2 cellular contexts compared by ENCODE assay signal in the genomic region with DNA sequence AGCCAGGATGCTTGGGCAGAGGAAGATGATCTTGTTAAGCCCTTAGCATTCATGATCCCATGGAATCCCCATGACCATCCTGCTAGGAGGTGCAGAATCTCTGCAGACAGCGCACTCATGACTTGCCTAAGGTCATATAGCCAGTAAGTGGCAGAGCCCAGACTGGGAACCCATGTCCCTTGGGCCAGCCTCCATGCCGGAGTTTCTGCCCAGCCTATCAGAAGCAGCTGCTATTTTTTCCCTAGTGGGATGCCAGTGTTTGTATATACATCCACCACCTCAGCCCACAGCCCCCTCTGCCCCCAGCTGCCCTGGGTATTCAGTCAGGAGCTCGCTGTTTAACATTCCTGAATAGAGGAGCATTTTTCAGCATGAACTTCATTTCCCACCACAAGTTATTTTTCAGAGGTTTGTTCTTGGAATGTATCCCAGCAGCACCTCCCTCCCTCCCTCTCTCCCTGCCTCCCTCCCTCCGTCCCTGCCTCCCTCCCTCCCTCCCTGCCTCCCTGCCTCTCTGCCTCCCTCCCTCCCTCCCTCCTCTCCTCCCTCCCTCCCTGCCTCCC.
TF ChIP-seq lines count a peak whose summit lies in the region.

No MANE protein-coding gene starts in this region.

TF ChIP-seq in GM23338, 12 proteins besides CTCF, POLR2A, EP300 and RAD21 (continued from another document and continues in another):
- TF ChIP-seq, protein P1, sequence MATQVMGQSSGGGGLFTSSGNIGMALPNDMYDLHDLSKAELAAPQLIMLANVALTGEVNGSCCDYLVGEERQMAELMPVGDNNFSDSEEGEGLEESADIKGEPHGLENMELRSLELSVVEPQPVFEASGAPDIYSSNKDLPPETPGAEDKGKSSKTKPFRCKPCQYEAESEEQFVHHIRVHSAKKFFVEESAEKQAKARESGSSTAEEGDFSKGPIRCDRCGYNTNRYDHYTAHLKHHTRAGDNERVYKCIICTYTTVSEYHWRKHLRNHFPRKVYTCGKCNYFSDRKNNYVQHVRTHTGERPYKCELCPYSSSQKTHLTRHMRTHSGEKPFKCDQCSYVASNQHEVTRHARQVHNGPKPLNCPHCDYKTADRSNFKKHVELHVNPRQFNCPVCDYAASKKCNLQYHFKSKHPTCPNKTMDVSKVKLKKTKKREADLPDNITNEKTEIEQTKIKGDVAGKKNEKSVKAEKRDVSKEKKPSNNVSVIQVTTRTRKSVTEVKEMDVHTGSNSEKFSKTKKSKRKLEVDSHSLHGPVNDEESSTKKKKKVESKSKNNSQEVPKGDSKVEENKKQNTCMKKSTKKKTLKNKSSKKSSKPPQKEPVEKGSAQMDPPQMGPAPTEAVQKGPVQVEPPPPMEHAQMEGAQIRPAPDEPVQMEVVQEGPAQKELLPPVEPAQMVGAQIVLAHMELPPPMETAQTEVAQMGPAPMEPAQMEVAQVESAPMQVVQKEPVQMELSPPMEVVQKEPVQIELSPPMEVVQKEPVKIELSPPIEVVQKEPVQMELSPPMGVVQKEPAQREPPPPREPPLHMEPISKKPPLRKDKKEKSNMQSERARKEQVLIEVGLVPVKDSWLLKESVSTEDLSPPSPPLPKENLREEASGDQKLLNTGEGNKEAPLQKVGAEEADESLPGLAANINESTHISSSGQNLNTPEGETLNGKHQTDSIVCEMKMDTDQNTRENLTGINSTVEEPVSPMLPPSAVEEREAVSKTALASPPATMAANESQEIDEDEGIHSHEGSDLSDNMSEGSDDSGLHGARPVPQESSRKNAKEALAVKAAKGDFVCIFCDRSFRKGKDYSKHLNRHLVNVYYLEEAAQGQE (IDR thresholded peaks at IDR 0.05; ENCODE audit: unreplicated experiment): no peak
- TF ChIP-seq, protein P2, sequence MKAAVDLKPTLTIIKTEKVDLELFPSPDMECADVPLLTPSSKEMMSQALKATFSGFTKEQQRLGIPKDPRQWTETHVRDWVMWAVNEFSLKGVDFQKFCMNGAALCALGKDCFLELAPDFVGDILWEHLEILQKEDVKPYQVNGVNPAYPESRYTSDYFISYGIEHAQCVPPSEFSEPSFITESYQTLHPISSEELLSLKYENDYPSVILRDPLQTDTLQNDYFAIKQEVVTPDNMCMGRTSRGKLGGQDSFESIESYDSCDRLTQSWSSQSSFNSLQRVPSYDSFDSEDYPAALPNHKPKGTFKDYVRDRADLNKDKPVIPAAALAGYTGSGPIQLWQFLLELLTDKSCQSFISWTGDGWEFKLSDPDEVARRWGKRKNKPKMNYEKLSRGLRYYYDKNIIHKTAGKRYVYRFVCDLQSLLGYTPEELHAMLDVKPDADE (IDR thresholded peaks at IDR 0.05): no peak
- TF ChIP-seq EZH2 (IDR thresholded peaks at IDR 0.05; ENCODE audit: low read depth, unreplicated experiment): no peak
- TF ChIP-seq NANOG (IDR thresholded peaks at IDR 0.05; ENCODE audit: borderline replicate concordance): no peak
- no peak for TF ChIP-seq ZNF114 (CRISPR knock-in tag; IDR thresholded peaks at IDR 0.05)
- TF ChIP-seq CREB1 (CRISPR knock-in tag; IDR thresholded peaks at IDR 0.05; ENCODE audit: low read depth): no peak
- no peak for TF ChIP-seq POLR2AphosphoS5 (IDR thresholded peaks at IDR 0.05; ENCODE audit: low read depth)
- TF ChIP-seq, protein P3, sequence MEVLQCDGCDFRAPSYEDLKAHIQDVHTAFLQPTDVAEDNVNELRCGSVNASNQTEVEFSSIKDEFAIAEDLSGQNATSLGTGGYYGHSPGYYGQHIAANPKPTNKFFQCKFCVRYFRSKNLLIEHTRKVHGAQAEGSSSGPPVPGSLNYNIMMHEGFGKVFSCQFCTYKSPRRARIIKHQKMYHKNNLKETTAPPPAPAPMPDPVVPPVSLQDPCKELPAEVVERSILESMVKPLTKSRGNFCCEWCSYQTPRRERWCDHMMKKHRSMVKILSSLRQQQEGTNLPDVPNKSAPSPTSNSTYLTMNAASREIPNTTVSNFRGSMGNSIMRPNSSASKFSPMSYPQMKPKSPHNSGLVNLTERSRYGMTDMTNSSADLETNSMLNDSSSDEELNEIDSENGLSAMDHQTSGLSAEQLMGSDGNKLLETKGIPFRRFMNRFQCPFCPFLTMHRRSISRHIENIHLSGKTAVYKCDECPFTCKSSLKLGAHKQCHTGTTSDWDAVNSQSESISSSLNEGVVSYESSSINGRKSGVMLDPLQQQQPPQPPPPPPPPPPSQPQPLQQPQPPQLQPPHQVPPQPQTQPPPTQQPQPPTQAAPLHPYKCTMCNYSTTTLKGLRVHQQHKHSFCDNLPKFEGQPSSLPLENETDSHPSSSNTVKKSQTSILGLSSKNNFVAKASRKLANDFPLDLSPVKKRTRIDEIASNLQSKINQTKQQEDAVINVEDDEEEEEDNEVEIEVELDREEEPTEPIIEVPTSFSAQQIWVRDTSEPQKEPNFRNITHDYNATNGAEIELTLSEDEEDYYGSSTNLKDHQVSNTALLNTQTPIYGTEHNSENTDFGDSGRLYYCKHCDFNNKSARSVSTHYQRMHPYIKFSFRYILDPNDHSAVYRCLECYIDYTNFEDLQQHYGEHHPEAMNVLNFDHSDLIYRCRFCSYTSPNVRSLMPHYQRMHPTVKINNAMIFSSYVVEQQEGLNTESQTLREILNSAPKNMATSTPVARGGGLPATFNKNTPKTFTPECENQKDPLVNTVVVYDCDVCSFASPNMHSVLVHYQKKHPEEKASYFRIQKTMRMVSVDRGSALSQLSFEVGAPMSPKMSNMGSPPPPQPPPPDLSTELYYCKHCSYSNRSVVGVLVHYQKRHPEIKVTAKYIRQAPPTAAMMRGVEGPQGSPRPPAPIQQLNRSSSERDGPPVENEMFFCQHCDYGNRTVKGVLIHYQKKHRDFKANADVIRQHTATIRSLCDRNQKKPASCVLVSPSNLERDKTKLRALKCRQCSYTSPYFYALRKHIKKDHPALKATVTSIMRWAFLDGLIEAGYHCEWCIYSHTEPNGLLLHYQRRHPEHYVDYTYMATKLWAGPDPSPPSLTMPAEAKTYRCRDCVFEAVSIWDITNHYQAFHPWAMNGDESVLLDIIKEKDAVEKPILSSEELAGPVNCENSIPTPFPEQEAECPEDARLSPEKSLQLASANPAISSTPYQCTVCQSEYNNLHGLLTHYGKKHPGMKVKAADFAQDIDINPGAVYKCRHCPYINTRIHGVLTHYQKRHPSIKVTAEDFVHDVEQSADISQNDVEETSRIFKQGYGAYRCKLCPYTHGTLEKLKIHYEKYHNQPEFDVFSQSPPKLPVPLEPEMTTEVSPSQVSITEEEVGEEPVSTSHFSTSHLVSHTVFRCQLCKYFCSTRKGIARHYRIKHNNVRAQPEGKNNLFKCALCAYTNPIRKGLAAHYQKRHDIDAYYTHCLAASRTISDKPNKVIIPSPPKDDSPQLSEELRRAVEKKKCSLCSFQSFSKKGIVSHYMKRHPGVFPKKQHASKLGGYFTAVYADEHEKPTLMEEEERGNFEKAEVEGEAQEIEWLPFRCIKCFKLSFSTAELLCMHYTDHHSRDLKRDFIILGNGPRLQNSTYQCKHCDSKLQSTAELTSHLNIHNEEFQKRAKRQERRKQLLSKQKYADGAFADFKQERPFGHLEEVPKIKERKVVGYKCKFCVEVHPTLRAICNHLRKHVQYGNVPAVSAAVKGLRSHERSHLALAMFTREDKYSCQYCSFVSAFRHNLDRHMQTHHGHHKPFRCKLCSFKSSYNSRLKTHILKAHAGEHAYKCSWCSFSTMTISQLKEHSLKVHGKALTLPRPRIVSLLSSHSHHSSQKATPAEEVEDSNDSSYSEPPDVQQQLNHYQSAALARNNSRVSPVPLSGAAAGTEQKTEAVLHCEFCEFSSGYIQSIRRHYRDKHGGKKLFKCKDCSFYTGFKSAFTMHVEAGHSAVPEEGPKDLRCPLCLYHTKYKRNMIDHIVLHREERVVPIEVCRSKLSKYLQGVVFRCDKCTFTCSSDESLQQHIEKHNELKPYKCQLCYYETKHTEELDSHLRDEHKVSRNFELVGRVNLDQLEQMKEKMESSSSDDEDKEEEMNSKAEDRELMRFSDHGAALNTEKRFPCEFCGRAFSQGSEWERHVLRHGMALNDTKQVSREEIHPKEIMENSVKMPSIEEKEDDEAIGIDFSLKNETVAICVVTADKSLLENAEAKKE (CRISPR knock-in tag; IDR thresholded peaks at IDR 0.05): no peak
- no peak for TF ChIP-seq ZNF331 (CRISPR knock-in tag; IDR thresholded peaks at IDR 0.05; ENCODE audit: low read depth)

TF ChIP-seq in SK-N-SH, 30 proteins besides CTCF, POLR2A, EP300 and RAD21 (continued from another document):
- TF ChIP-seq CHD2 (IDR thresholded peaks at IDR 0.05; ENCODE audit: low read length, partially characterized antibody) (no peak), NFIC (IDR thresholded peaks at IDR 0.05; ENCODE audit: borderline replicate concordance) (peak; percentile 58)
